In genomic region chr11:72102946-72103753, GRCh38 we compare ENCODE assay signal across 8 cellular contexts. TPM values are rescaled to one million over a fixed set of nuclear protein-coding genes. Genes with fewer than 3 reads are reported as not detected.
DNase-seq lines count a peak whose midpoint lies in the region; ATAC-seq and TF ChIP-seq lines count a peak whose summit lies in the region.

Gene LAMTOR1, minus strand, starts transcription at chr11:72103297. Its CDS starts 73 bp downstream, at chr11:72103224.

- no peaks in the 10 kb centered on the region for H3K36me3 ChIP-seq in kidney epithelial cell (ENCODE audit: control insufficient read depth, insufficient read depth, low read length)

- DNase-seq in AML-193 (lab: John Stamatoyannopoulos, UW) (peak; percentile 96 to 98), NCI-H510A treated with DMSO at 0.1 percent for 48 hours (lab: John Stamatoyannopoulos, UW) (peak; percentile 96), chondrocyte (ENCODE audit: low spot score) (peak; percentile 99), kidney epithelial cell (ENCODE audit: low read depth) (peak; percentile 94)
- DNase-seq in activated CD4-positive, alpha-beta T cell treated with anti-CD3 and anti-CD28 coated beads for 24 hours (ENCODE audit: low read depth in 2 of 2), result peak; percentile 94 to 97
- DNase-seq in stimulated activated CD4-positive, alpha-beta T cell treated with anti-CD3 and anti-CD28 coated beads, Interleukin-15, amount 100 ng/mL, for 48 hours (ENCODE audit: low read depth in 2 of 2), result peak; percentile 98 to 99

- H3K27ac Mint-ChIP-seq in chondrocyte (ENCODE audit: unreplicated experiment), result peak within 1 kb of the TSS; percentile 95

- peak within 1 kb of the TSS; percentile 86 for H3K4me3 Mint-ChIP-seq in chondrocyte (ENCODE audit: unreplicated experiment)

- TF ChIP-seq CTCF in chondrocyte (IDR thresholded peaks at IDR 0.05), result peak; percentile 74
- TF ChIP-seq CTCF in kidney epithelial cell (IDR thresholded peaks at IDR 0.05; ENCODE audit: insufficient read depth, low read length, poor library complexity, severe bottlenecking), result peak; percentile 41

- TF ChIP-seq POLR2A in GM19099 (IDR thresholded peaks at IDR 0.05; ENCODE audit: extremely low read depth, insufficient read length, low read depth), result peak; percentile 95

- ATAC-seq in HG03432 (IDR thresholded peaks at IDR 0.05; ENCODE audit: unreplicated experiment), result peak; percentile 85

- no peaks in the 10 kb centered on the region for H3K9me3 Mint-ChIP-seq in chondrocyte (ENCODE audit: low read depth)

- H3K36me3 Mint-ChIP-seq in chondrocyte (ENCODE audit: low read depth), result peaks cover 3% of the 10 kb centered on the region

- H3K27me3 ChIP-seq in kidney epithelial cell (ENCODE audit: control insufficient read depth, insufficient read depth, low read length), result no peaks in the 10 kb centered on the region

- H3K4me3 ChIP-seq in kidney epithelial cell (ENCODE audit: low read depth, low read length), result peak within 1 kb of the TSS; percentile 66

- peaks cover 37% of the 10 kb centered on the region for H3K4me1 Mint-ChIP-seq in chondrocyte (ENCODE audit: low read depth)

- no peaks in the 10 kb centered on the region for H3K27me3 Mint-ChIP-seq in chondrocyte (ENCODE audit: low read depth)

RNA-seq across cellular contexts. Expression of gene LAMTOR1, which starts in this region (rescaled TPM):
- 70.5 to 74.9 TPM (median 74.7 TPM) in 3 replicates for total RNA-seq in chondrocyte
- total RNA-seq in kidney epithelial cell, result 201 and 207 TPM in 2 replicates

Comparison
In these comparisons a context has a peak if more than half of its experiments do, and no peak if none do; other contexts are left out.
1. Peak in every context shown above with its lines: DNase-seq, ATAC-seq and H3K4me3 ChIP-seq.